8 cellular contexts compared by ENCODE assay signal in genomic region chr14:20757963-20758362, GRCh38. TPM values are rescaled to one million over a fixed set of nuclear protein-coding genes. Genes with fewer than 3 reads are reported as not detected.
DNase-seq lines count a peak whose midpoint lies in the region; ATAC-seq and TF ChIP-seq lines count a peak whose summit lies in the region.

No MANE protein-coding gene starts in this region.

- no peak for ATAC-seq in activated T-cell treated with anti-CD3 and anti-CD28 coated beads, Interleukin-2, amount 50 U/mL, for 72 hours (replicated peaks in 1 of 2)
- no peak for ATAC-seq in GM19463 (IDR thresholded peaks at IDR 0.05; ENCODE audit: unreplicated experiment)
- no peak for ATAC-seq in GM21528 (IDR thresholded peaks at IDR 0.05; ENCODE audit: low FRiP score, unreplicated experiment)

- no peak overlapping the region for H3K27ac Mint-ChIP-seq in activated T-cell treated with anti-CD3 and anti-CD28 coated beads, Interleukin-2, amount 50 U/mL, for 72 hours

- no peaks in the 10 kb centered on the region for H3K4me1 Mint-ChIP-seq in activated T-cell treated with anti-CD3 and anti-CD28 coated beads, Interleukin-2, amount 50 U/mL, for 72 hours (ENCODE audit: low read depth)

- H3K36me3 Mint-ChIP-seq in activated T-cell treated with anti-CD3 and anti-CD28 coated beads, Interleukin-2, amount 50 U/mL, for 72 hours (ENCODE audit: insufficient read depth in 2 of 2), result peaks cover 1% of the 10 kb centered on the region in 2 donors

- peaks cover 2% of the 10 kb centered on the region in 2 donors for H3K9me3 Mint-ChIP-seq in activated T-cell treated with anti-CD3 and anti-CD28 coated beads, Interleukin-2, amount 50 U/mL, for 72 hours

- H3K27me3 Mint-ChIP-seq in activated T-cell treated with anti-CD3 and anti-CD28 coated beads, Interleukin-2, amount 50 U/mL, for 72 hours (ENCODE audit: low read depth), result no peaks in the 10 kb centered on the region

- no peak overlapping the region for H3K4me3 ChIP-seq in LNCaP clone FGC (ENCODE audit: low read depth, low read length)

- no peak overlapping the region for H3K4me3 Mint-ChIP-seq in activated T-cell treated with anti-CD3 and anti-CD28 coated beads, Interleukin-2, amount 50 U/mL, for 72 hours

- DNase-seq in Daoy (ENCODE audit: low read depth) (peak; percentile 23), LNCaP clone FGC (ENCODE audit: low read depth) (no peak), medulla oblongata (ENCODE audit: extremely low spot score) (peak; percentile 42), cerebellum (ENCODE audit: low spot score) (no peak), NCI-H2171 treated with DMSO at 0.1 percent for 48 hours (lab: John Stamatoyannopoulos, UW) (no peak)
- peak; percentile 14 to 18 for DNase-seq in activated T-cell treated with anti-CD3 and anti-CD28 coated beads, Interleukin-2, amount 50 U/mL, for 72 hours

- TF ChIP-seq CTCF in LNCaP clone FGC (IDR thresholded peaks at IDR 0.05; ENCODE audit: control insufficient read depth, extremely low read depth, insufficient read depth), result peak; percentile 18; the same call in 1 of the 2 replicates

RNA-seq across cellular contexts. Expression of gene EDDM3B, which starts 10.2 kb away (rescaled TPM):
- total RNA-seq in Daoy (2014; rRNA removed; shearing (Covaris generic)), result not detected in 2 replicates
- not detected for total RNA-seq in activated T-cell treated with anti-CD3 and anti-CD28 coated beads, Interleukin-2, amount 50 U/mL, for 72 hours
- total RNA-seq in cerebellum, result not detected

RNA-seq across cellular contexts. Expression of gene EDDM3A, which starts 12.3 kb away (rescaled TPM):
- total RNA-seq in Daoy (2014; rRNA removed; shearing (Covaris generic)), result not detected in 2 replicates
- total RNA-seq in activated T-cell treated with anti-CD3 and anti-CD28 coated beads, Interleukin-2, amount 50 U/mL, for 72 hours, result not detected
- not detected for total RNA-seq in cerebellum

RNA-seq across cellular contexts. Expression of gene RNASE6, which starts 23.1 kb away (rescaled TPM):
- total RNA-seq in Daoy (2014; rRNA removed; shearing (Covaris generic)), result 0.23 TPM in 1 of 2 replicates, not detected in the other
- not detected for total RNA-seq in activated T-cell treated with anti-CD3 and anti-CD28 coated beads, Interleukin-2, amount 50 U/mL, for 72 hours
- total RNA-seq in cerebellum, result 0.64 TPM

RNA-seq across cellular contexts. Expression of gene RNASE1, which starts 44.7 kb away (rescaled TPM):
- total RNA-seq in Daoy (2014; rRNA removed; shearing (Covaris generic)), result 1.9 and 6.0 TPM in 2 replicates
- not detected for total RNA-seq in activated T-cell treated with anti-CD3 and anti-CD28 coated beads, Interleukin-2, amount 50 U/mL, for 72 hours
- 14.5 TPM for total RNA-seq in cerebellum

Comparison
In these comparisons a context has a peak if more than half of its experiments do, and no peak if none do; other contexts are left out.
1. DNase-seq: peak in Daoy (single experiment), activated T-cell treated with anti-CD3 and anti-CD28 coated beads, Interleukin-2, amount 50 U/mL, for 72 hours (2 of 2) and medulla oblongata (single experiment); none in LNCaP clone FGC (single experiment), cerebellum (single experiment) and NCI-H2171 treated with DMSO at 0.1 percent for 48 hours (single experiment).